In genomic region chr18:48767090-48767670, GRCh38 we compare ENCODE assay signal across 14 cellular contexts.
A peak's percentile ranks its signal among the peaks of the same experiment; 100 is the strongest.
DNase-seq lines count a peak whose midpoint lies in the region; ATAC-seq, FAIRE-seq and TF ChIP-seq lines count a peak whose summit lies in the region.
"Had no signal": no experiment of that assay in that cellular context is flagged by ENCODE, and none has a peak within 500 bp of the region (broad histone marks: within the 10 kb centered on the region; RNA-seq: fewer than 3 reads in every experiment).

No MANE protein-coding gene starts in this region.

- intact Hi-C loops in activated CD8-positive, alpha-beta T cell treated with anti-CD3 and anti-CD28 coated beads for 36 hours (cut with micrococcal nuclease): no loop called here
- intact Hi-C loops in K562 (cut with micrococcal nuclease): no loop called here
- intact Hi-C loops in upper lobe of right lung (cut with DNase I): no loop called here

- 28% methylated on average over 7 of the region's 10 CpGs for WGBS in K562 (ENCODE audit: insufficient coverage, low coverage, missing lambda C conversion rate)

- in situ Hi-C loops in K562 (cut with MboI): no loop called here

- POLR2A ChIA-PET in activated CD8-positive, alpha-beta T cell treated with anti-CD3 and anti-CD28 coated beads, Interleukin-2, amount 10 ng/mL, durations not matched to agents 7 days and 5 days (lab: Charles Lee): no interaction called here
- POLR2A ChIA-PET in activated CD8-positive, alpha-beta T cell treated with anti-CD3 and anti-CD28 coated beads for 36 hours (lab: Charles Lee): interaction anchor here (0.6 kb wide), 2 partner anchors 27 to 97 kb away, joined by 3 read pairs; no protein-coding TSS in a partner anchor
- POLR2A ChIA-PET in K562 (lab: Yijun Ruan, JAX): no interaction called here

- H3K27ac ChIP-seq in K562 (ENCODE audit: extremely low read depth, low read depth, low read length) (no peak overlapping the region), upper lobe of right lung (peak overlapping the region; percentile 30)

- H3K4me2 ChIP-seq in K562 (ENCODE audit: insufficient read depth, low read length): no peak overlapping the region

- H3K9me3 ChIP-seq in K562 (replicated peaks; ENCODE audit: control insufficient read depth, insufficient read depth, low read depth, low read length): no peaks in the 10 kb centered on the region
- no peaks in the 10 kb centered on the region for H3K9me3 ChIP-seq in upper lobe of right lung

- CTCF ChIA-PET in activated CD8-positive, alpha-beta T cell treated with anti-CD3 and anti-CD28 coated beads, Interleukin-2, amount 10 ng/mL, durations not matched to agents 7 days and 5 days (lab: Charles Lee): interaction anchor here (0.7 to 2.4 kb wide), 3 partner anchors 10 to 273 kb away, joined by 3 to 7 read pairs (median 3); no protein-coding TSS in a partner anchor
- CTCF ChIA-PET in activated CD8-positive, alpha-beta T cell treated with anti-CD3 and anti-CD28 coated beads for 36 hours (lab: Charles Lee): interaction anchor here (0.8 to 2.3 kb wide), 2 partner anchors 9 to 11 kb away, joined by 3 to 8 read pairs; no protein-coding TSS in a partner anchor
- CTCF ChIA-PET in K562 (lab: Yijun Ruan, JAX; ENCODE audit: low intra/inter-chr PET ratio): no interaction called here

- H3K4me3 ChIP-seq in K562 (no peak overlapping the region), upper lobe of right lung (no peak overlapping the region)

- FAIRE-seq in K562 (lab: Jason Lieb, UNC): no peak
- FAIRE-seq: frontal cortex had no signal

- peak; percentile 9 for ATAC-seq in activated CD8-positive, alpha-beta T cell treated with anti-CD3 and anti-CD28 coated beads, Interleukin-2, amount 10 ng/mL, durations not matched to agents 7 days and 5 days
- ATAC-seq in activated CD8-positive, alpha-beta T cell treated with anti-CD3 and anti-CD28 coated beads for 36 hours: no peak
- ATAC-seq in K562 (no peak), upper lobe of right lung (peak; percentile 63), HG03175 (IDR thresholded peaks at IDR 0.05; ENCODE audit: unreplicated experiment) (no peak)

- H3K9me1 ChIP-seq in K562 (ENCODE audit: control insufficient read depth, insufficient read depth, low read length): no peaks in the 10 kb centered on the region

- no peak overlapping the region for H3K9ac ChIP-seq in K562 (ENCODE audit: insufficient read depth in 1 of 2, low read depth in 2 of 2, low read length in 2 of 2)

- H3K79me2 ChIP-seq in K562 (ENCODE audit: control insufficient read depth, insufficient read depth, low read length): no peaks in the 10 kb centered on the region

- no peaks in the 10 kb centered on the region for H3K27me3 Mint-ChIP-seq in activated CD8-positive, alpha-beta T cell treated with anti-CD3 and anti-CD28 coated beads, Interleukin-2, amount 10 ng/mL, durations not matched to agents 7 days and 5 days (ENCODE audit: low read depth)
- H3K27me3 Mint-ChIP-seq in activated CD8-positive, alpha-beta T cell treated with anti-CD3 and anti-CD28 coated beads for 36 hours: no peaks in the 10 kb centered on the region
- H3K27me3 Mint-ChIP-seq: brain had no signal

- BruUV-seq in K562 (replicated peaks; lab: Mats Ljungman, UMichigan): no TSS peak

- H4K20me1 ChIP-seq in K562 (replicated peaks; ENCODE audit: control insufficient read depth, insufficient read depth, low read length): no peaks in the 10 kb centered on the region; the same call in 1 of the 2 replicates

- no peak overlapping the region for H2AFZ ChIP-seq in K562 (ENCODE audit: low read depth, low read length)

- TF ChIP-seq EP300 in K562 (IDR thresholded peaks at IDR 0.05; ENCODE audit: low read length): no peak

- TF ChIP-seq CTCF in activated CD8-positive, alpha-beta T cell treated with anti-CD3 and anti-CD28 coated beads for 36 hours (IDR thresholded peaks at IDR 0.05): no peak
- TF ChIP-seq CTCF in K562 (IDR thresholded peaks at IDR 0.05 in 2 of 3, conservative IDR thresholded peaks at IDR 0.05 in 1 of 3; ENCODE audit: insufficient read depth in 2 of 3, low read depth in 1 of 3, low read length in 3 of 3): no peak
- TF ChIP-seq CTCF in upper lobe of right lung (IDR thresholded peaks at IDR 0.05): no peak

- no peaks in the 10 kb centered on the region for H3K9me3 Mint-ChIP-seq in activated CD8-positive, alpha-beta T cell treated with anti-CD3 and anti-CD28 coated beads, Interleukin-2, amount 10 ng/mL, durations not matched to agents 7 days and 5 days (ENCODE audit: insufficient read depth)
- H3K9me3 Mint-ChIP-seq in activated CD8-positive, alpha-beta T cell treated with anti-CD3 and anti-CD28 coated beads for 36 hours: no peaks in the 10 kb centered on the region
- H3K9me3 Mint-ChIP-seq: brain, IgD-negative memory B cell had no signal

- peaks cover 15% of the 10 kb centered on the region for H3K4me1 Mint-ChIP-seq in activated CD8-positive, alpha-beta T cell treated with anti-CD3 and anti-CD28 coated beads, Interleukin-2, amount 10 ng/mL, durations not matched to agents 7 days and 5 days (ENCODE audit: low read depth)
- H3K4me1 Mint-ChIP-seq in activated CD8-positive, alpha-beta T cell treated with anti-CD3 and anti-CD28 coated beads for 36 hours (ENCODE audit: low read depth): no peaks in the 10 kb centered on the region

- no peak overlapping the region for H3K27ac Mint-ChIP-seq in activated CD8-positive, alpha-beta T cell treated with anti-CD3 and anti-CD28 coated beads, Interleukin-2, amount 10 ng/mL, durations not matched to agents 7 days and 5 days
- no peak overlapping the region for H3K27ac Mint-ChIP-seq in activated CD8-positive, alpha-beta T cell treated with anti-CD3 and anti-CD28 coated beads for 36 hours
- H3K27ac Mint-ChIP-seq: IgD-negative memory B cell had no signal

- no peak for TF ChIP-seq POLR2A in K562 (conservative IDR thresholded peaks at IDR 0.05)

- no peaks in the 10 kb centered on the region for H3K36me3 ChIP-seq in K562 (ENCODE audit: control insufficient read depth, insufficient read depth, low read length)
- H3K36me3 ChIP-seq in upper lobe of right lung: no peaks in the 10 kb centered on the region

- H3K27me3 ChIP-seq in K562 (ENCODE audit: control insufficient read depth in 2 of 2, insufficient read depth in 2 of 2, low read length in 2 of 2) (no peaks in the 10 kb centered on the region), upper lobe of right lung (no peaks in the 10 kb centered on the region)

- H3K4me1 ChIP-seq in K562 (replicated peaks in 1 of 2; ENCODE audit: control insufficient read depth in 2 of 2, insufficient read depth in 2 of 2, low read length in 2 of 2) (peaks cover 0 to 5% of the 10 kb centered on the region in 2 experiments; a peak in 2 of 5 replicates), upper lobe of right lung (peaks cover 7% of the 10 kb centered on the region)

- no peak overlapping the region for H3K4me3 Mint-ChIP-seq in activated CD8-positive, alpha-beta T cell treated with anti-CD3 and anti-CD28 coated beads, Interleukin-2, amount 10 ng/mL, durations not matched to agents 7 days and 5 days
- no peak overlapping the region for H3K4me3 Mint-ChIP-seq in activated CD8-positive, alpha-beta T cell treated with anti-CD3 and anti-CD28 coated beads for 36 hours
- H3K4me3 Mint-ChIP-seq: brain, IgD-negative memory B cell had no signal

- no peaks in the 10 kb centered on the region for H3K36me3 Mint-ChIP-seq in activated CD8-positive, alpha-beta T cell treated with anti-CD3 and anti-CD28 coated beads, Interleukin-2, amount 10 ng/mL, durations not matched to agents 7 days and 5 days (ENCODE audit: low read depth)
- H3K36me3 Mint-ChIP-seq in activated CD8-positive, alpha-beta T cell treated with anti-CD3 and anti-CD28 coated beads for 36 hours (ENCODE audit: low read depth): no peaks in the 10 kb centered on the region
- H3K36me3 Mint-ChIP-seq: IgD-negative memory B cell had no signal

- no peak for DNase-seq in activated CD8-positive, alpha-beta T cell treated with anti-CD3 and anti-CD28 coated beads, Interleukin-2, amount 10 ng/mL, durations not matched to agents 7 days and 5 days
- no peak for DNase-seq in activated CD8-positive, alpha-beta T cell treated with anti-CD3 and anti-CD28 coated beads for 36 hours
- no peak for DNase-seq in K562 (ENCODE audit: extremely low read depth in 1 of 4, low spot score in 3 of 4)
- peak; percentile 94 for DNase-seq in left kidney (ENCODE audit: low read depth, low spot score)
- DNase-seq in upper lobe of right lung: no peak
- DNase-seq in middle frontal gyrus (ENCODE audit: extremely low spot score, low spot score): no peak
- DNase-seq in iPS-NIHi11 (ENCODE audit: low spot score): no peak
- DNase-seq: ACHN; NCI-H69; stimulated activated CD4-positive, alpha-beta T cell treated with anti-CD3 and anti-CD28 coated beads, Interleukin-1b, Interleukin-23, amount 100 ng/mL, for 48 hours had no signal

- TF ChIP-seq RAD21 in K562 (CRISPR knock-in tag; conservative IDR thresholded peaks at IDR 0.05 in 1 of 2, IDR thresholded peaks at IDR 0.05 in 1 of 2): no peak

TF ChIP-seq in K562, 482 proteins besides CTCF, POLR2A, EP300 and RAD21:
- peak; percentile 54 for TF ChIP-seq RFX1 (IDR thresholded peaks at IDR 0.05)
- no peak for TF ChIP-seq RB1 (IDR thresholded peaks at IDR 0.05; ENCODE audit: low read depth)

Comparison
In these comparisons a context has a peak if more than half of its experiments do, and no peak if none do; other contexts are left out.
1. ATAC-seq: peak in activated CD8-positive, alpha-beta T cell treated with anti-CD3 and anti-CD28 coated beads, Interleukin-2, amount 10 ng/mL, durations not matched to agents 7 days and 5 days (single experiment) and upper lobe of right lung (single experiment); none in activated CD8-positive, alpha-beta T cell treated with anti-CD3 and anti-CD28 coated beads for 36 hours (single experiment), K562 (single experiment) and HG03175 (single experiment).